In genomic region chr17:64781013-64781392, GRCh38 we compare ENCODE assay signal across 8 cellular contexts.
DNase-seq lines count a peak whose midpoint lies in the region; ATAC-seq and TF ChIP-seq lines count a peak whose summit lies in the region.

No MANE protein-coding gene starts in this region.

- H3K27me3 Mint-ChIP-seq in activated CD4-positive, alpha-beta T cell treated with anti-CD3 and anti-CD28 coated beads, Interleukin-2, amount 10 ng/mL, durations not matched to agents 7 days and 5 days = peaks cover 16% of the 10 kb centered on the region
- peaks cover 4% of the 10 kb centered on the region for H3K27me3 Mint-ChIP-seq in activated naive CD8-positive, alpha-beta T cell treated with anti-CD3 and anti-CD28 coated beads, Interleukin-2, amount 10 ng/mL, durations not matched to agents 7 days and 5 days

- POLR2A ChIA-PET in activated CD4-positive, alpha-beta T cell treated with anti-CD3 and anti-CD28 coated beads, Interleukin-2, amount 10 ng/mL, durations not matched to agents 7 days and 5 days (lab: Charles Lee) = no interaction called here
- POLR2A ChIA-PET in activated naive CD8-positive, alpha-beta T cell treated with anti-CD3 and anti-CD28 coated beads, Interleukin-2, amount 10 ng/mL, durations not matched to agents 7 days and 5 days (lab: Charles Lee) = no interaction called here

- peaks cover 22% of the 10 kb centered on the region for H3K36me3 Mint-ChIP-seq in activated CD4-positive, alpha-beta T cell treated with anti-CD3 and anti-CD28 coated beads, Interleukin-2, amount 10 ng/mL, durations not matched to agents 7 days and 5 days (ENCODE audit: low read depth)
- peaks cover 8% of the 10 kb centered on the region for H3K36me3 Mint-ChIP-seq in activated naive CD8-positive, alpha-beta T cell treated with anti-CD3 and anti-CD28 coated beads, Interleukin-2, amount 10 ng/mL, durations not matched to agents 7 days and 5 days

- peak overlapping the region; percentile 68 for H3K27ac Mint-ChIP-seq in activated CD4-positive, alpha-beta T cell treated with anti-CD3 and anti-CD28 coated beads, Interleukin-2, amount 10 ng/mL, durations not matched to agents 7 days and 5 days
- H3K27ac Mint-ChIP-seq in activated naive CD8-positive, alpha-beta T cell treated with anti-CD3 and anti-CD28 coated beads, Interleukin-2, amount 10 ng/mL, durations not matched to agents 7 days and 5 days = peak overlapping the region; percentile 75

- WGBS in thyroid gland, 2 donors = no CpG with 5 or more reads among the region's 31 CpGs

- peak overlapping the region; percentile 75 for H3K4me3 Mint-ChIP-seq in activated CD4-positive, alpha-beta T cell treated with anti-CD3 and anti-CD28 coated beads, Interleukin-2, amount 10 ng/mL, durations not matched to agents 7 days and 5 days
- peak overlapping the region; percentile 82 for H3K4me3 Mint-ChIP-seq in activated naive CD8-positive, alpha-beta T cell treated with anti-CD3 and anti-CD28 coated beads, Interleukin-2, amount 10 ng/mL, durations not matched to agents 7 days and 5 days

- H3K4me3 ChIP-seq in thyroid gland (replicated peaks in 1 of 3) = peak overlapping the region in 2 of 3 donors; percentile 34 to 40

- no peaks in the 10 kb centered on the region for H3K9me3 Mint-ChIP-seq in activated CD4-positive, alpha-beta T cell treated with anti-CD3 and anti-CD28 coated beads, Interleukin-2, amount 10 ng/mL, durations not matched to agents 7 days and 5 days
- no peaks in the 10 kb centered on the region for H3K9me3 Mint-ChIP-seq in activated naive CD8-positive, alpha-beta T cell treated with anti-CD3 and anti-CD28 coated beads, Interleukin-2, amount 10 ng/mL, durations not matched to agents 7 days and 5 days

- H3K27me3 ChIP-seq in thyroid gland = no peaks in the 10 kb centered on the region

- intact Hi-C loops in thyroid gland (cut with DNase I) = no loop called here

- no peak for TF ChIP-seq POLR2A in thyroid gland (IDR thresholded peaks at IDR 0.05)

- peaks cover 36% of the 10 kb centered on the region for H3K4me1 Mint-ChIP-seq in activated CD4-positive, alpha-beta T cell treated with anti-CD3 and anti-CD28 coated beads, Interleukin-2, amount 10 ng/mL, durations not matched to agents 7 days and 5 days
- H3K4me1 Mint-ChIP-seq in activated naive CD8-positive, alpha-beta T cell treated with anti-CD3 and anti-CD28 coated beads, Interleukin-2, amount 10 ng/mL, durations not matched to agents 7 days and 5 days = peaks cover 24% of the 10 kb centered on the region

- CTCF ChIA-PET in activated CD4-positive, alpha-beta T cell treated with anti-CD3 and anti-CD28 coated beads, Interleukin-2, amount 10 ng/mL, durations not matched to agents 7 days and 5 days (lab: Charles Lee) = no interaction called here

- peaks cover 41 to 52% of the 10 kb centered on the region in 2 donors for H3K4me1 ChIP-seq in thyroid gland

- ATAC-seq in activated naive CD8-positive, alpha-beta T cell treated with anti-CD3 and anti-CD28 coated beads, Interleukin-2, amount 10 ng/mL, durations not matched to agents 7 days and 5 days (ENCODE audit: low read depth) = no peak
- ATAC-seq in GM19452 (IDR thresholded peaks at IDR 0.05; ENCODE audit: unreplicated experiment) = no peak
- no peak for ATAC-seq in HG03521 (IDR thresholded peaks at IDR 0.05; ENCODE audit: unreplicated experiment)

- peak overlapping the region; percentile 12 to 65 (median 59) for H3K27ac ChIP-seq in thyroid gland

- DNase-seq in activated CD4-positive, alpha-beta T cell treated with anti-CD3 and anti-CD28 coated beads, Interleukin-2, amount 10 ng/mL, durations not matched to agents 7 days and 5 days = no peak
- no peak for DNase-seq in activated CD4-positive, alpha-beta T cell treated with anti-CD3 and anti-CD28 coated beads, Interleukin-2, amount 50 U/mL, for 4 hours
- peak; percentile 55 for DNase-seq in activated naive CD8-positive, alpha-beta T cell treated with anti-CD3 and anti-CD28 coated beads, Interleukin-2, amount 10 ng/mL, durations not matched to agents 7 days and 5 days
- DNase-seq in islet precursor cell = peak; percentile 71
- DNase-seq in thyroid gland = peak in 1 of 2 donors; percentile 26
- no peak for DNase-seq in superior temporal gyrus (ENCODE audit: extremely low spot score)

- H3K9me3 ChIP-seq in thyroid gland = no peaks in the 10 kb centered on the region

- TF ChIP-seq CTCF in thyroid gland (IDR thresholded peaks at IDR 0.05) = peak in 1 of 6 experiments; percentile 4

- H3K36me3 ChIP-seq in thyroid gland = peaks cover 0 to 9% of the 10 kb centered on the region in 2 donors

Comparison
In these comparisons a context has a peak if more than half of its experiments do, and no peak if none do; other contexts are left out.
1. DNase-seq: peak in activated naive CD8-positive, alpha-beta T cell treated with anti-CD3 and anti-CD28 coated beads, Interleukin-2, amount 10 ng/mL, durations not matched to agents 7 days and 5 days (single experiment) and islet precursor cell (single experiment); none in activated CD4-positive, alpha-beta T cell treated with anti-CD3 and anti-CD28 coated beads, Interleukin-2, amount 10 ng/mL, durations not matched to agents 7 days and 5 days (single experiment), activated CD4-positive, alpha-beta T cell treated with anti-CD3 and anti-CD28 coated beads, Interleukin-2, amount 50 U/mL, for 4 hours (0 of 2) and superior temporal gyrus (single experiment).